Comparison of ENCODE assay signal across 8 cellular contexts in genomic region chr15:65792988-65793812, GRCh38. TPM values are rescaled to one million over a fixed set of nuclear protein-coding genes. Genes with fewer than 3 reads are reported as not detected.
DNase-seq lines count a peak whose midpoint lies in the region; ATAC-seq, FAIRE-seq and TF ChIP-seq lines count a peak whose summit lies in the region.

No MANE protein-coding gene starts in this region.

- no peak overlapping the region for H4K5ac ChIP-seq in H1 (ENCODE audit: insufficient read length, low read depth, low read length)

- FAIRE-seq in H1 (lab: Jason Lieb, UNC): no peak

- ATAC-seq in CD4-positive, alpha-beta T cell (ENCODE audit: poor library complexity): no peak

- no peak overlapping the region for H4K91ac ChIP-seq in H1 (replicated peaks; ENCODE audit: insufficient read length, low read length)

- TF ChIP-seq EP300 in H1 (IDR thresholded peaks at IDR 0.05; ENCODE audit: borderline replicate concordance in 1 of 2, low read depth in 2 of 2, low read length in 2 of 2): no peak

- peaks cover 37% of the 10 kb centered on the region for H3K4me1 ChIP-seq in OCI-LY1 (ENCODE audit: insufficient read depth, low read length, severe bottlenecking)
- peaks cover 0 to 2% (median 0%) of the 10 kb centered on the region in 4 experiments; a peak in 4 of 7 replicates for H3K4me1 ChIP-seq in H1 (replicated peaks in 1 of 4; ENCODE audit: control insufficient read depth in 3 of 4, insufficient read depth in 4 of 4, low read length in 3 of 4)
- peaks cover 32 to 34% of the 10 kb centered on the region in 2 experiments for H3K4me1 ChIP-seq in neutrophil (ENCODE audit: control insufficient read depth in 1 of 2, insufficient read depth in 1 of 2, low read depth in 1 of 2, low read length in 1 of 2)

- TF ChIP-seq CTCF in CD4-positive, alpha-beta T cell (IDR thresholded peaks at IDR 0.05): no peak
- no peak for TF ChIP-seq CTCF in OCI-LY1 (IDR thresholded peaks at IDR 0.05; ENCODE audit: low read length)
- TF ChIP-seq CTCF in H1 (IDR thresholded peaks at IDR 0.05; ENCODE audit: control extremely low read depth in 1 of 3, insufficient read depth in 1 of 3, low read depth in 1 of 3, low read length in 3 of 3): no peak
- TF ChIP-seq CTCF in neutrophil (IDR thresholded peaks at IDR 0.05): no peak

- H3K27me3 ChIP-seq in CD4-positive, alpha-beta T cell (ENCODE audit: control insufficient read depth, insufficient read depth, low read length): no peaks in the 10 kb centered on the region
- H3K27me3 ChIP-seq in OCI-LY1 (ENCODE audit: insufficient read depth, low read length): no peaks in the 10 kb centered on the region
- no peaks in the 10 kb centered on the region for H3K27me3 ChIP-seq in H1 (replicated peaks in 1 of 4; ENCODE audit: control insufficient read depth in 3 of 4, extremely low read depth in 1 of 4, insufficient read depth in 3 of 4, low read length in 3 of 4)
- no peaks in the 10 kb centered on the region for H3K27me3 ChIP-seq in neutrophil

- H2BK5ac ChIP-seq in H1 (ENCODE audit: low read depth, low read length): no peak overlapping the region

- no peaks in the 10 kb centered on the region for H3K27me3 Mint-ChIP-seq in CD4-positive, alpha-beta T cell

- H3K56ac ChIP-seq in H1 (replicated peaks; ENCODE audit: insufficient read length, low read depth, low read length): no peak overlapping the region

- no peaks in the 10 kb centered on the region for H3K9me3 Mint-ChIP-seq in CD4-positive, alpha-beta T cell

- no peak overlapping the region for H4K8ac ChIP-seq in H1 (ENCODE audit: extremely low read depth, insufficient read depth, low read length)

- H3K4ac ChIP-seq in H1 (replicated peaks; ENCODE audit: insufficient read length, low read depth, low read length): no peak overlapping the region

- peaks cover 2% of the 10 kb centered on the region for H3K23me2 ChIP-seq in H1 (ENCODE audit: low read depth, low read length)

- no peak overlapping the region for H3K14ac ChIP-seq in H1 (ENCODE audit: insufficient read length)

- peak overlapping the region; percentile 78 for H3K4me2 ChIP-seq in OCI-LY1 (ENCODE audit: low read length)
- peak overlapping the region; percentile 66 to 84; a peak in 3 of 4 replicates for H3K4me2 ChIP-seq in H1 (ENCODE audit: insufficient read depth in 1 of 2, low read depth in 2 of 2, low read length in 2 of 2)

- peaks cover 20% of the 10 kb centered on the region for H3K36me3 Mint-ChIP-seq in CD4-positive, alpha-beta T cell (ENCODE audit: low read depth)

- H3K9me3 ChIP-seq in CD4-positive, alpha-beta T cell (ENCODE audit: control insufficient read depth, low read length): no peaks in the 10 kb centered on the region
- H3K9me3 ChIP-seq in OCI-LY1 (ENCODE audit: low read length) (no peaks in the 10 kb centered on the region), H1 (ENCODE audit: insufficient read depth in 2 of 2, low read depth in 1 of 2, low read length in 1 of 2) (no peaks in the 10 kb centered on the region), neutrophil (no peaks in the 10 kb centered on the region)

- CTCF ChIA-PET in CD4-positive, alpha-beta T cell (lab: Charles Lee): interaction anchor here (0.9 to 3.7 kb wide), 5 partner anchors 25 to 76 kb away, joined by 3 to 15 read pairs (median 4); partner anchors contain the start of gene RAB11A
- CTCF ChIA-PET in H1 (lab: Charles Lee; ENCODE audit: partially characterized antibody): interaction anchor here (0.5 to 1.3 kb wide), 9 partner anchors 8 to 546 kb away, joined by 3 to 5 read pairs (median 3); partner anchors contain the start of gene RAB11A

- H2AFZ ChIP-seq in OCI-LY1 (ENCODE audit: low read length) (no peak overlapping the region), H1 (ENCODE audit: low read length) (no peak overlapping the region)

- DNase-seq in CD4-positive, alpha-beta T cell: no peak
- DNase-seq in H1 (ENCODE audit: low read depth in 1 of 2, low spot score in 2 of 2) (no peak), DMS 273 treated with DMSO at 0.1 percent for 48 hours (lab: John Stamatoyannopoulos, UW) (no peak), cerebellum (ENCODE audit: low spot score) (no peak), NCI-H1092 treated with DMSO at 0.1 percent for 48 hours (lab: John Stamatoyannopoulos, UW) (no peak), DMS79 (lab: John Stamatoyannopoulos, UW) (no peak)

- no peak overlapping the region for H2BK12ac ChIP-seq in H1 (ENCODE audit: low read depth, low read length)

- H3K36me3 ChIP-seq in OCI-LY1 (ENCODE audit: insufficient read depth, low read length): no peaks in the 10 kb centered on the region
- no peaks in the 10 kb centered on the region for H3K36me3 ChIP-seq in H1 (ENCODE audit: control insufficient read depth in 2 of 4, insufficient read depth in 4 of 4, low read length in 3 of 4)
- no peaks in the 10 kb centered on the region for H3K36me3 ChIP-seq in neutrophil

- no peak for TF ChIP-seq RAD21 in H1 (IDR thresholded peaks at IDR 0.05 in 1 of 2, conservative IDR thresholded peaks at IDR 0.05 in 1 of 2; ENCODE audit: low read depth in 2 of 2, low read length in 2 of 2)

- H2AK5ac ChIP-seq in H1 (ENCODE audit: low read depth, low read length): no peak overlapping the region

- H3F3A ChIP-seq in OCI-LY1 (ENCODE audit: insufficient read depth, low read length): no peaks in the 10 kb centered on the region; the same call in 1 of the 2 replicates

- intact Hi-C loops in CD4-positive, alpha-beta T cell (cut with DNase I, micrococcal nuclease): loop anchor here (1.0 to 5.0 kb wide), 6 partner anchors 14 to 76 kb away; partner anchors contain the start of gene RAB11A (in 2 of the 2)

- POLR2A ChIA-PET in CD4-positive, alpha-beta T cell (lab: Charles Lee): interaction anchor here (0.7 to 5.0 kb wide), 16 partner anchors 9 to 679 kb away, joined by 3 to 93 read pairs (median 10); partner anchors contain the start of genes INTS14 and RAB11A
- POLR2A ChIA-PET in H1 (lab: Charles Lee; ENCODE audit: partially characterized antibody): interaction anchor here (1.6 kb wide), 1 partner anchor 76 kb away, joined by 6 read pairs; the partner anchor contains the start of gene RAB11A

- peaks cover 56% of the 10 kb centered on the region for H3K4me1 Mint-ChIP-seq in CD4-positive, alpha-beta T cell (ENCODE audit: low read depth)

- peak overlapping the region; percentile 81 for H3K9ac ChIP-seq in OCI-LY1 (ENCODE audit: low read length)
- peak overlapping the region in 2 of 4 experiments; percentile 83 to 88; a peak in 3 of 7 replicates for H3K9ac ChIP-seq in H1 (replicated peaks in 1 of 4; ENCODE audit: extremely low read depth in 1 of 4, low read depth in 3 of 4, low read length in 3 of 4)

- no peak overlapping the region for H2BK20ac ChIP-seq in H1 (ENCODE audit: low read length)

- H2BK120ac ChIP-seq in H1 (replicated peaks; ENCODE audit: low read depth, low read length): no peak overlapping the region

- TF ChIP-seq POLR2A in H1 (IDR thresholded peaks at IDR 0.05; ENCODE audit: control extremely low read depth in 1 of 2, low read depth in 2 of 2, low read length in 2 of 2): no peak

- no peak overlapping the region for H2BK15ac ChIP-seq in H1 (ENCODE audit: low read length)

- H3K27ac ChIP-seq in CD4-positive, alpha-beta T cell (ENCODE audit: low read depth, low read length): peak overlapping the region; percentile 99
- peak overlapping the region; percentile 77 for H3K27ac ChIP-seq in OCI-LY1 (ENCODE audit: low read depth, low read length, poor library complexity, severe bottlenecking)
- H3K27ac ChIP-seq in H1 (ENCODE audit: low read depth, low read length): no peak overlapping the region
- peak overlapping the region; percentile 94 for H3K27ac ChIP-seq in neutrophil

- H3K9me2 ChIP-seq in OCI-LY1 (ENCODE audit: low read depth, low read length): no peaks in the 10 kb centered on the region

- H3K18ac ChIP-seq in H1 (ENCODE audit: extremely low read depth, low read length): no peak overlapping the region

- H3K4me3 ChIP-seq in OCI-LY1 (ENCODE audit: low read depth, low read length, poor library complexity, severe bottlenecking): peak overlapping the region; percentile 73
- H3K4me3 ChIP-seq in H1 (ENCODE audit: extremely low read depth in 1 of 4, insufficient read depth in 2 of 4, low read depth in 3 of 4, low read length in 4 of 4): peak overlapping the region; percentile 59 to 99 (median 92); a peak in 7 of 8 replicates
- peak overlapping the region; percentile 86 to 99 for H3K4me3 ChIP-seq in neutrophil (ENCODE audit: low read depth in 1 of 2, low read length in 1 of 2)

- H3K23ac ChIP-seq in H1 (ENCODE audit: insufficient read length): no peak overlapping the region

- H3K27ac Mint-ChIP-seq in CD4-positive, alpha-beta T cell: peak overlapping the region; percentile 99

- H4K20me1 ChIP-seq in OCI-LY1 (ENCODE audit: insufficient read depth, low read length) (no peaks in the 10 kb centered on the region), H1 (replicated peaks in 1 of 2; ENCODE audit: control insufficient read depth in 1 of 2, insufficient read depth in 2 of 2, low read length in 2 of 2) (no peaks in the 10 kb centered on the region)

- peak overlapping the region; percentile 90 for H3K4me3 Mint-ChIP-seq in CD4-positive, alpha-beta T cell

- WGBS in H1 (ENCODE audit: extremely low coverage in 1 of 2, insufficient coverage in 1 of 2, insufficient read length in 1 of 2, insufficient replicate concordance in 2 of 2, low coverage in 1 of 2, low lambda C conversion rate in 2 of 2, missing lambda C conversion rate in 1 of 2), 2 experiments: 91% methylated on average over 13 of the region's 13 CpGs; no CpG with 5 or more reads in 1 of the 2 experiments

- H3K79me1 ChIP-seq in H1 (ENCODE audit: low read depth, low read length): no peaks in the 10 kb centered on the region

- H3K79me2 ChIP-seq in OCI-LY1 (ENCODE audit: insufficient read depth, low read length) (peaks cover 34% of the 10 kb centered on the region), H1 (ENCODE audit: control insufficient read depth in 1 of 2, insufficient read depth in 2 of 2, low read length in 2 of 2) (no peaks in the 10 kb centered on the region)

TF ChIP-seq in H1, 55 proteins besides CTCF, POLR2A, EP300 and RAD21:
- TF ChIP-seq SUZ12 (IDR thresholded peaks at IDR 0.05; ENCODE audit: low read length) (no peak), SIRT6 (IDR thresholded peaks at IDR 0.05; ENCODE audit: low read length) (no peak), RBBP5 (IDR thresholded peaks at IDR 0.05; ENCODE audit: borderline replicate concordance, low read depth, low read length) (no peak), SAP30 (IDR thresholded peaks at IDR 0.05; ENCODE audit: insufficient read depth, insufficient replicate concordance, low read length) (no peak)
TF ChIP-seq in H1: peak in this region for 0.

RNA-seq across cellular contexts. Expression of gene DENND4A, which starts 1.1 kb away (rescaled TPM):
- total RNA-seq in CD4-positive, alpha-beta T cell: 10 to 100 TPM; 64.1 to 69.6 TPM
- total RNA-seq in H1 (2021; fragmentation: NEBNext Ultra II Directional; extraction: Animal tissue kit (Norgen Biotek cat#: 25700)): 4.7 and 6.1 TPM in 2 replicates
- polyA plus RNA-seq in H1 (2011; rRNA removed): 0.86 and 1.3 TPM in 2 replicates
- polyA plus RNA-seq in H1 (2011; cell fraction: cytosol; rRNA removed): 1.5 TPM
- polyA plus RNA-seq in H1 (2011; cell fraction: nucleus; rRNA removed): 1.3 TPM
- 1.3 to 3.0 TPM (median 1.9 TPM) in 4 replicates for polyA plus RNA-seq in H1 (2012, experiment 1 of 2)
- polyA plus RNA-seq in H1 (2012, experiment 2 of 2): 0.07 TPM
- polyA plus RNA-seq in H1 (2013, experiment 1 of 2): 3.0 TPM
- 2.7 TPM for polyA plus RNA-seq in H1 (2013, experiment 2 of 2)
- 8.1 and 11.8 TPM in 2 replicates for polyA minus RNA-seq in H1 (2011; rRNA and poly(A)+ RNA removed)
- polyA minus RNA-seq in H1 (2011; cell fraction: cytosol; rRNA and poly(A)+ RNA removed): 3.9 TPM
- polyA minus RNA-seq in H1 (2011; cell fraction: nucleus; rRNA and poly(A)+ RNA removed): 16.4 TPM
- 55.3 TPM for total RNA-seq in cerebellum
